ENCODE assay signal across 1 cellular context in genomic region chr17:63773272-63774140, GRCh38.
TF ChIP-seq lines count a peak whose summit lies in the region.

Gene CCDC47 (minus strand): TSS chr17:63773597. CDS start chr17:63766175, 7,422 bp downstream.

TF ChIP-seq in K562, 482 proteins besides CTCF, POLR2A, EP300 and RAD21 (continued from another document and continues in another):
- 0 out of 4 replicates have a peak, but pooled peaks of 1 of the 2 experiments have one; percentile 17 for TF ChIP-seq ETV6 (IDR thresholded peaks at IDR 0.05; ENCODE audit: borderline replicate concordance in 1 of 2, low read depth in 2 of 2, low read length in 1 of 2)
- peak; percentile 70; the same call in 1 of the 2 replicates for TF ChIP-seq ETV6 (CRISPR knock-in tag; IDR thresholded peaks at IDR 0.05; ENCODE audit: borderline replicate concordance)
- no peak for TF ChIP-seq ZNF586 (CRISPR knock-in tag; conservative IDR thresholded peaks at IDR 0.05)
- no peak for TF ChIP-seq ZNF408 (CRISPR knock-in tag; IDR thresholded peaks at IDR 0.05; ENCODE audit: low read depth)
- no peak; the same call in 1 of the 2 replicates for TF ChIP-seq TRIM28 (IDR thresholded peaks at IDR 0.05)
- TF ChIP-seq PBX2 (CRISPR knock-in tag; IDR thresholded peaks at IDR 0.05; ENCODE audit: low read depth) = no peak
- no peak for TF ChIP-seq PBX2 (tag; conservative IDR thresholded peaks at IDR 0.05; ENCODE audit: low read depth)
- no peak for TF ChIP-seq TCF7 (IDR thresholded peaks at IDR 0.05; ENCODE audit: borderline replicate concordance)
- peak; percentile 100 for TF ChIP-seq NKRF (IDR thresholded peaks at IDR 0.05; ENCODE audit: borderline replicate concordance)
- TF ChIP-seq KAT7 (CRISPR knock-in tag; IDR thresholded peaks at IDR 0.05; ENCODE audit: borderline replicate concordance) = no peak; the same call in none of the 2 replicates
- peak; percentile 83; the same call in 1 of the 2 replicates for TF ChIP-seq ZFP91 (CRISPR knock-in tag; IDR thresholded peaks at IDR 0.05)
- no peak for TF ChIP-seq KLF10 (CRISPR knock-in tag; IDR thresholded peaks at IDR 0.05)
- peak; percentile 62 for TF ChIP-seq ARHGAP35 (IDR thresholded peaks at IDR 0.05; ENCODE audit: partially characterized antibody)
- no peak for TF ChIP-seq GTF2A2 (tag; IDR thresholded peaks at IDR 0.05)
- peak; percentile 43 for TF ChIP-seq U2AF1 (optimal IDR thresholded peaks at IDR 0.05; ENCODE audit: low read depth, low read length)
- no peak for TF ChIP-seq PATZ1 (CRISPR knock-in tag; IDR thresholded peaks at IDR 0.05; ENCODE audit: borderline replicate concordance)
- TF ChIP-seq NR0B1 (IDR thresholded peaks at IDR 0.05; ENCODE audit: partially characterized antibody) = no peak
- no peak for TF ChIP-seq ZNF512 (tag; IDR thresholded peaks at IDR 0.05)
- peak; percentile 72 for TF ChIP-seq MEF2D (tag; conservative IDR thresholded peaks at IDR 0.05; ENCODE audit: low read depth)
- peak in 1 of 2 experiments; percentile 79; a peak in 1 of 4 replicates for TF ChIP-seq MLX (CRISPR knock-in tag; conservative IDR thresholded peaks at IDR 0.05)
- TF ChIP-seq ZNF717 (CRISPR knock-in tag; IDR thresholded peaks at IDR 0.05) = no peak
- TF ChIP-seq ATF7 (IDR thresholded peaks at IDR 0.05) = peak; percentile 99
- no peak for TF ChIP-seq SREBF1 (IDR thresholded peaks at IDR 0.05; ENCODE audit: borderline replicate concordance, low read depth, low read length)
- TF ChIP-seq E2F4 (CRISPR knock-in tag; IDR thresholded peaks at IDR 0.05; ENCODE audit: low read depth) = 0 out of 2 replicates have a peak, but pooled peaks have one; percentile 27
- peak; percentile 57; the same call in 1 of the 2 replicates for TF ChIP-seq MBD2 (IDR thresholded peaks at IDR 0.05; ENCODE audit: borderline replicate concordance, low read depth)
- no peak for TF ChIP-seq BACH1 (tag; IDR thresholded peaks at IDR 0.05)
- peak; percentile 99 for TF ChIP-seq HDAC2 (IDR thresholded peaks at IDR 0.05)
- peak; percentile 67; the same call in 1 of the 2 replicates for TF ChIP-seq DPF2 (IDR thresholded peaks at IDR 0.05)
- TF ChIP-seq PCBP1 (IDR thresholded peaks at IDR 0.05; ENCODE audit: low read depth, low read length, poor library complexity, severe bottlenecking) = peak; percentile 86
- peak; percentile 90 for TF ChIP-seq HMGN3 (IDR thresholded peaks at IDR 0.05; ENCODE audit: borderline replicate concordance, extremely low read depth, insufficient read length, low read depth, low read length)
- TF ChIP-seq ETS1 (conservative IDR thresholded peaks at IDR 0.05; ENCODE audit: control insufficient read depth, low read depth, low read length) = peak; percentile 32; the same call in 1 of the 2 replicates
- peak; percentile 94 to 96 for TF ChIP-seq UBTF (IDR thresholded peaks at IDR 0.05; ENCODE audit: borderline replicate concordance in 1 of 2, low read depth in 2 of 2, low read length in 2 of 2)
- TF ChIP-seq KHSRP (IDR thresholded peaks at IDR 0.05) = peak; percentile 58
- TF ChIP-seq HSF4 (CRISPR knock-in tag; IDR thresholded peaks at IDR 0.05; ENCODE audit: borderline replicate concordance) = no peak
- peak; percentile 52; the same call in 1 of the 2 replicates for TF ChIP-seq ZNF239 (CRISPR knock-in tag; IDR thresholded peaks at IDR 0.05)
- TF ChIP-seq SIN3A (IDR thresholded peaks at IDR 0.05; ENCODE audit: borderline replicate concordance in 2 of 2, control insufficient read depth in 1 of 2, low read depth in 2 of 2, low read length in 2 of 2) = peak; percentile 65 to 90; a peak in 3 of 4 replicates
- TF ChIP-seq SRSF1 (IDR thresholded peaks at IDR 0.05; ENCODE audit: low read depth, low read length) = peak; percentile 85; the same call in 1 of the 2 replicates
- TF ChIP-seq DACH1 (IDR thresholded peaks at IDR 0.05; ENCODE audit: partially characterized antibody) = no peak
- TF ChIP-seq CREBBP (IDR thresholded peaks at IDR 0.05; ENCODE audit: low read depth, low read length) = no peak
- TF ChIP-seq CREB3 (tag; conservative IDR thresholded peaks at IDR 0.05; ENCODE audit: low read depth) = peak; percentile 64; the same call in 1 of the 2 replicates
- no peak for TF ChIP-seq IFI16 (CRISPR knock-in tag; IDR thresholded peaks at IDR 0.05)
- TF ChIP-seq FOS (IDR thresholded peaks at IDR 0.05; ENCODE audit: extremely low read depth, insufficient read length) = no peak
- TF ChIP-seq GABPA (tag; conservative IDR thresholded peaks at IDR 0.05; ENCODE audit: low read depth) = peak; percentile 99
- TF ChIP-seq EP400 (IDR thresholded peaks at IDR 0.05) = peak; percentile 100
